In genomic region chr20:5806457-5807263, GRCh38 we compare ENCODE assay signal across 13 cellular contexts. TPM values are rescaled to one million over a fixed set of nuclear protein-coding genes. Genes with fewer than 3 reads are reported as not detected.
DNase-seq lines count a peak whose midpoint lies in the region; ATAC-seq and TF ChIP-seq lines count a peak whose summit lies in the region.
"Had no signal": no experiment of that assay in that cellular context is flagged by ENCODE, and none has a peak within 500 bp of the region (broad histone marks: within the 10 kb centered on the region; RNA-seq: fewer than 3 reads in every experiment).

No MANE protein-coding gene starts in this region.

- peak; percentile 18 for DNase-seq in activated naive CD4-positive, alpha-beta T cell treated with anti-CD3 and anti-CD28 coated beads for 36 hours
- DNase-seq in activated naive CD4-positive, alpha-beta T cell (lab: John Stamatoyannopoulos, UW), result no peak
- DNase-seq in RWPE2 (ENCODE audit: low spot score), result no peak
- DNase-seq in naive B cell, result no peak
- no peak for DNase-seq in uterus
- DNase-seq in left colon, result no peak
- DNase-seq in DMS153 (lab: John Stamatoyannopoulos, UW), result no peak
- DNase-seq: activated gamma-delta T cell treated with Interleukin-2 at 50 U/mL for 16 hours; DND-41; NCI-H2107; stimulated activated CD4-positive, alpha-beta T cell treated with anti-CD3 and anti-CD28 coated beads, Interleukin-4, amount 100 ng/mL, for 1 hour; stimulated activated naive CD4-positive, alpha-beta T cell had no signal

- H3K4me3 Mint-ChIP-seq in activated naive CD4-positive, alpha-beta T cell treated with anti-CD3 and anti-CD28 coated beads for 36 hours, result no peak overlapping the region
- no peak overlapping the region for H3K4me3 Mint-ChIP-seq in dendritic cell treated with granulocyte-macrophage colony-stimulating factor and Interleukin-4, amounts not matched to agents 40 ng/mL and 50 ng/mL, for 4 days
- peak overlapping the region in 2 of 8 donors; percentile 29 to 92 for H3K4me3 Mint-ChIP-seq in naive B cell

- H3K9me3 Mint-ChIP-seq in activated naive CD4-positive, alpha-beta T cell treated with anti-CD3 and anti-CD28 coated beads for 36 hours, result no peaks in the 10 kb centered on the region
- H3K9me3 Mint-ChIP-seq in dendritic cell treated with granulocyte-macrophage colony-stimulating factor and Interleukin-4, amounts not matched to agents 40 ng/mL and 50 ng/mL, for 4 days, result no peaks in the 10 kb centered on the region
- H3K9me3 Mint-ChIP-seq in naive B cell, result peaks cover 0 to 2% (median 0%) of the 10 kb centered on the region in 7 donors

- H3K27ac ChIP-seq in RWPE2 (ENCODE audit: poor library complexity, severe bottlenecking), result no peak overlapping the region
- H3K27ac ChIP-seq in uterus, result no peak overlapping the region

- no peak for TF ChIP-seq POLR2A in uterus (IDR thresholded peaks at IDR 0.05)

- H3K9me3 ChIP-seq in RWPE2 (ENCODE audit: severe bottlenecking) (no peaks in the 10 kb centered on the region), uterus (no peaks in the 10 kb centered on the region)

- H3K36me3 Mint-ChIP-seq in activated naive CD4-positive, alpha-beta T cell treated with anti-CD3 and anti-CD28 coated beads for 36 hours (ENCODE audit: low read depth), result peaks cover 1% of the 10 kb centered on the region
- peaks cover 7% of the 10 kb centered on the region for H3K36me3 Mint-ChIP-seq in dendritic cell treated with granulocyte-macrophage colony-stimulating factor and Interleukin-4, amounts not matched to agents 40 ng/mL and 50 ng/mL, for 4 days (ENCODE audit: low read depth)
- H3K36me3 Mint-ChIP-seq in naive B cell, result peaks cover 23 to 26% of the 10 kb centered on the region in 2 donors

- H3K27me3 Mint-ChIP-seq in activated naive CD4-positive, alpha-beta T cell treated with anti-CD3 and anti-CD28 coated beads for 36 hours (ENCODE audit: low read depth), result no peaks in the 10 kb centered on the region
- no peaks in the 10 kb centered on the region for H3K27me3 Mint-ChIP-seq in dendritic cell treated with granulocyte-macrophage colony-stimulating factor and Interleukin-4, amounts not matched to agents 40 ng/mL and 50 ng/mL, for 4 days
- H3K27me3 Mint-ChIP-seq in naive B cell, result no peaks in the 10 kb centered on the region

- no peak overlapping the region for H3K27ac Mint-ChIP-seq in activated naive CD4-positive, alpha-beta T cell treated with anti-CD3 and anti-CD28 coated beads for 36 hours
- H3K27ac Mint-ChIP-seq in dendritic cell treated with granulocyte-macrophage colony-stimulating factor and Interleukin-4, amounts not matched to agents 40 ng/mL and 50 ng/mL, for 4 days, result peak overlapping the region; percentile 8
- peak overlapping the region in 4 of 6 donors; percentile 13 to 79 (median 38) for H3K27ac Mint-ChIP-seq in naive B cell

- peaks cover 20% of the 10 kb centered on the region for H3K4me1 Mint-ChIP-seq in activated naive CD4-positive, alpha-beta T cell treated with anti-CD3 and anti-CD28 coated beads for 36 hours (ENCODE audit: low read depth)
- peaks cover 5% of the 10 kb centered on the region for H3K4me1 Mint-ChIP-seq in dendritic cell treated with granulocyte-macrophage colony-stimulating factor and Interleukin-4, amounts not matched to agents 40 ng/mL and 50 ng/mL, for 4 days (ENCODE audit: low read depth)
- H3K4me1 Mint-ChIP-seq in naive B cell, result peaks cover 21 to 69% (median 49%) of the 10 kb centered on the region in 3 donors

- no peak for ATAC-seq in RWPE2 (ENCODE audit: low read depth)
- no peak for ATAC-seq in naive B cell (ENCODE audit: low read depth in 2 of 2)
- ATAC-seq in left colon, result no peak

- no peak overlapping the region for H3K4me3 ChIP-seq in RWPE2 (ENCODE audit: severe bottlenecking)
- no peak overlapping the region for H3K4me3 ChIP-seq in uterus

- H3K36me3 ChIP-seq in RWPE2 (ENCODE audit: low read depth) (no peaks in the 10 kb centered on the region; the same call in 1 of the 2 replicates), uterus (no peaks in the 10 kb centered on the region)

- TF ChIP-seq CTCF in RWPE2 (IDR thresholded peaks at IDR 0.05; ENCODE audit: poor library complexity, severe bottlenecking) (peak; percentile 20), uterus (IDR thresholded peaks at IDR 0.05) (no peak)

- CTCF ChIA-PET in activated naive CD4-positive, alpha-beta T cell treated with anti-CD3 and anti-CD28 coated beads for 36 hours (lab: Charles Lee), result no interaction called here

- H3K27me3 ChIP-seq in RWPE2 (ENCODE audit: insufficient read depth, poor library complexity, severe bottlenecking) (no peaks in the 10 kb centered on the region), uterus (no peaks in the 10 kb centered on the region)

- H3K4me1 ChIP-seq in RWPE2 (ENCODE audit: insufficient read depth, poor library complexity, severe bottlenecking), result peaks cover 6% of the 10 kb centered on the region
- H3K4me1 ChIP-seq in uterus, result no peaks in the 10 kb centered on the region

- intact Hi-C loops in activated naive CD4-positive, alpha-beta T cell treated with anti-CD3 and anti-CD28 coated beads for 36 hours (cut with micrococcal nuclease), result loop anchor here (1.0 to 5.0 kb wide), 2 partner anchors 129 to 271 kb away; no protein-coding TSS in a partner anchor
- intact Hi-C loops in dendritic cell treated with granulocyte-macrophage colony-stimulating factor and Interleukin-4, amounts not matched to agents 40 ng/mL and 50 ng/mL, for 4 days (cut with micrococcal nuclease), result no loop called here
- intact Hi-C loops in uterus (cut with DNase I; ENCODE audit: low total_unique reads) (no loop called here), left colon (cut with DNase I, micrococcal nuclease) (no loop called here)

RNA-seq across cellular contexts. Expression of gene SHLD1, which starts 56.5 kb away (rescaled TPM):
- 10 to 100 TPM; 10.1 TPM for total RNA-seq in activated naive CD4-positive, alpha-beta T cell treated with anti-CD3 and anti-CD28 coated beads for 36 hours
- 10 to 100 TPM; 14.0 to 43.9 (median 30.8) TPM for polyA plus RNA-seq in naive B cell (ENCODE audit: low read depth in 6 of 6)
- total RNA-seq in uterus, result 1 to 10 TPM; 1.8 to 9.7 (median 6.3) TPM
- 10 to 100 TPM in 1 of 2 donors, 1 to 10 TPM in 1; 8.1 to 10.5 TPM for total RNA-seq in left colon
